ENCODE assay signal across 16 cellular contexts in genomic region chr13:37491661-37492060, GRCh38.
"Had no signal": no experiment of that assay in that cellular context is flagged by ENCODE, and none has a peak within 500 bp of the region (broad histone marks: within the 10 kb centered on the region; RNA-seq: fewer than 3 reads in every experiment).

No MANE protein-coding gene starts in this region.

- H3K9me3 ChIP-seq: ascending aorta, colonic mucosa, gastrocnemius medialis, left ventricle myocardium inferior, thoracic aorta had no signal

- H3K4me1 ChIP-seq: colonic mucosa, gastrocnemius medialis had no signal

- H3K27me3 ChIP-seq: ascending aorta, colonic mucosa, gastrocnemius medialis had no signal

- H3K27ac ChIP-seq: ascending aorta, colonic mucosa, gastrocnemius medialis, left ventricle myocardium inferior, thoracic aorta had no signal

- ATAC-seq: activated T-cell treated with anti-CD3 and anti-CD28 coated beads, Interleukin-2, amount 50 U/mL, for 4 hours; gastrocnemius medialis; stimulated activated naive CD8-positive, alpha-beta T cell treated with anti-CD3 and anti-CD28 coated beads, Interleukin-15, amount 100 ng/mL, for 72 hours had no signal

- H3K36me3 ChIP-seq: ascending aorta, colonic mucosa, gastrocnemius medialis, left ventricle myocardium inferior, thoracic aorta had no signal

- H3K4me3 ChIP-seq: ascending aorta, colonic mucosa, gastrocnemius medialis, left ventricle myocardium inferior, thoracic aorta had no signal

- DNase-seq: activated CD4-positive, alpha-beta T cell treated with anti-CD3 and anti-CD28 coated beads for 1 hour; activated CD4-positive, alpha-beta T cell treated with anti-CD3 and anti-CD28 coated beads, Interleukin-2, amount 50 U/mL, for 48 hours; activated gamma-delta T cell; activated naive CD8-positive, alpha-beta T cell treated with anti-CD3 and anti-CD28 coated beads for 36 hours; activated T-cell treated with anti-CD3 and anti-CD28 coated beads, Interleukin-2, amount 50 U/mL, for 4 hours; colonic mucosa; effector CD4-positive, alpha-beta T cell; gastrocnemius medialis; islet precursor cell; left ventricle myocardium inferior; retina; stimulated activated CD4-positive, alpha-beta T cell treated with anti-CD3 and anti-CD28 coated beads, Interleukin-15, amount 100 ng/mL, for 24 hours; stimulated activated CD4-positive, alpha-beta T cell treated with anti-CD3 and anti-CD28 coated beads, Interleukin-4, amount 100 ng/mL, for 24 hours; stimulated activated naive CD8-positive, alpha-beta T cell treated with anti-CD3 and anti-CD28 coated beads, Interleukin-15, amount 100 ng/mL, for 72 hours had no signal
